ENCODE assay signal across 24 cellular contexts in genomic region chr13:49536144-49536873, GRCh38. TPM values are rescaled to one million over a fixed set of nuclear protein-coding genes. Genes with fewer than 3 reads are reported as not detected.
A peak's percentile ranks its signal among the peaks of the same experiment; 100 is the strongest.
DNase-seq lines count a peak whose midpoint lies in the region; ATAC-seq and TF ChIP-seq lines count a peak whose summit lies in the region.
"Had no signal": no experiment of that assay in that cellular context is flagged by ENCODE, and none has a peak within 500 bp of the region (broad histone marks: within the 10 kb centered on the region; RNA-seq: fewer than 3 reads in every experiment).

No MANE protein-coding gene starts in this region.

- H3K27me3 Mint-ChIP-seq in natural killer cell treated with Interleukin-12 subunit alpha and Interleukin-12 subunit beta and Interleukin-15 and Interleukin-18, amount 100 ng/mL, for 72 hours: no peaks in the 10 kb centered on the region
- H3K27me3 Mint-ChIP-seq in natural killer cell (ENCODE audit: low read depth in 2 of 2): no peaks in the 10 kb centered on the region
- H3K27me3 Mint-ChIP-seq: activated naive CD4-positive, alpha-beta T cell treated with anti-CD3 and anti-CD28 coated beads, Interleukin-2, amount 10 ng/mL, durations not matched to agents 7 days and 5 days; naive thymus-derived CD8-positive, alpha-beta T cell; type B pancreatic cell had no signal

- intact Hi-C loops in natural killer cell (cut with micrococcal nuclease): no loop called here

- H3K9me3 Mint-ChIP-seq in natural killer cell treated with Interleukin-12 subunit alpha and Interleukin-12 subunit beta and Interleukin-15 and Interleukin-18, amount 100 ng/mL, for 72 hours: no peaks in the 10 kb centered on the region
- H3K9me3 Mint-ChIP-seq in natural killer cell: no peaks in the 10 kb centered on the region
- H3K9me3 Mint-ChIP-seq: activated naive CD4-positive, alpha-beta T cell treated with anti-CD3 and anti-CD28 coated beads, Interleukin-2, amount 10 ng/mL, durations not matched to agents 7 days and 5 days; naive thymus-derived CD8-positive, alpha-beta T cell; type B pancreatic cell had no signal

- H3K4me1 Mint-ChIP-seq in natural killer cell treated with Interleukin-12 subunit alpha and Interleukin-12 subunit beta and Interleukin-15 and Interleukin-18, amount 100 ng/mL, for 72 hours (ENCODE audit: low read depth in 2 of 2): peaks cover 0 to 2% of the 10 kb centered on the region in 2 donors
- H3K4me1 Mint-ChIP-seq in natural killer cell: peaks cover 6 to 9% of the 10 kb centered on the region in 2 donors

- H3K36me3 Mint-ChIP-seq in natural killer cell treated with Interleukin-12 subunit alpha and Interleukin-12 subunit beta and Interleukin-15 and Interleukin-18, amount 100 ng/mL, for 72 hours: peaks cover 10% of the 10 kb centered on the region
- peaks cover 21% of the 10 kb centered on the region for H3K36me3 Mint-ChIP-seq in natural killer cell

- no peak for TF ChIP-seq CTCF in natural killer cell (IDR thresholded peaks at IDR 0.05)

- H3K27ac Mint-ChIP-seq in natural killer cell treated with Interleukin-12 subunit alpha and Interleukin-12 subunit beta and Interleukin-15 and Interleukin-18, amount 100 ng/mL, for 72 hours: no peak overlapping the region
- H3K27ac Mint-ChIP-seq in natural killer cell: no peak overlapping the region
- H3K27ac Mint-ChIP-seq: activated naive CD4-positive, alpha-beta T cell treated with anti-CD3 and anti-CD28 coated beads, Interleukin-2, amount 10 ng/mL, durations not matched to agents 7 days and 5 days; type B pancreatic cell had no signal

- peak; percentile 80 for ATAC-seq in GM18907 (IDR thresholded peaks at IDR 0.05; ENCODE audit: unreplicated experiment)
- ATAC-seq in HG03097 (IDR thresholded peaks at IDR 0.05; ENCODE audit: low FRiP score, unreplicated experiment): peak; percentile 57
- ATAC-seq in natural killer cell treated with Interleukin-12 subunit alpha and Interleukin-12 subunit beta and Interleukin-15 and Interleukin-18, amount 100 ng/mL, for 72 hours: no peak
- no peak for ATAC-seq in natural killer cell
- ATAC-seq: naive thymus-derived CD8-positive, alpha-beta T cell; SK-N-SH treated with all-trans-retinoic acid at 6 μM for 48 hours; stimulated activated naive CD8-positive, alpha-beta T cell treated with anti-CD3 and anti-CD28 coated beads, Interleukin-15, Interleukin-2, amounts not matched to agents 100 U/mL and 50 U/mL, for 24 hours had no signal

- H3K4me3 Mint-ChIP-seq in natural killer cell treated with Interleukin-12 subunit alpha and Interleukin-12 subunit beta and Interleukin-15 and Interleukin-18, amount 100 ng/mL, for 72 hours: no peak overlapping the region
- no peak overlapping the region for H3K4me3 Mint-ChIP-seq in natural killer cell
- H3K4me3 Mint-ChIP-seq: activated naive CD4-positive, alpha-beta T cell treated with anti-CD3 and anti-CD28 coated beads, Interleukin-2, amount 10 ng/mL, durations not matched to agents 7 days and 5 days; naive thymus-derived CD8-positive, alpha-beta T cell; type B pancreatic cell had no signal

- H3K27ac ChIP-seq in substantia nigra (ENCODE audit: low read depth, low read length, poor library complexity, severe bottlenecking): peak overlapping the region; percentile 5
- H3K27ac ChIP-seq: KMS-11, prostate gland, skin epidermis had no signal

- DNase-seq in globus pallidus (ENCODE audit: low spot score) (peak; percentile 58), substantia nigra (lab: John Stamatoyannopoulos, UW) (no peak), hippocampal formation (lab: John Stamatoyannopoulos, UW) (no peak), natural killer cell (no peak)
- DNase-seq in natural killer cell treated with Interleukin-12 subunit alpha and Interleukin-12 subunit beta and Interleukin-15 and Interleukin-18, amount 100 ng/mL, for 72 hours (ENCODE audit: low spot score): no peak
- DNase-seq: activated CD8-positive, alpha-beta memory T cell treated with anti-CD3 and anti-CD28 coated beads for 24 hours; activated naive CD4-positive, alpha-beta T cell treated with anti-CD3 and anti-CD28 coated beads, Interleukin-2, amount 10 ng/mL, durations not matched to agents 7 days and 5 days; activated T-cell treated with anti-CD3 and anti-CD28 coated beads, Interleukin-2, amount 50 U/mL, for 48 hours; dorsolateral prefrontal cortex; foreskin fibroblast; islet precursor cell; naive thymus-derived CD8-positive, alpha-beta T cell; NCI-H1048; NCI-H2029 treated with DMSO at 0.1 percent for 48 hours; RPMI8226; stimulated activated naive CD8-positive, alpha-beta T cell treated with anti-CD3 and anti-CD28 coated beads, Interleukin-15, Interleukin-2, amounts not matched to agents 100 U/mL and 50 U/mL, for 24 hours; T1000 had no signal

RNA-seq across cellular contexts. Expression of gene PHF11, which starts 40.6 kb away (rescaled TPM):
- total RNA-seq in natural killer cell treated with Interleukin-12 subunit alpha and Interleukin-12 subunit beta and Interleukin-15 and Interleukin-18, amount 100 ng/mL, for 72 hours: 10 to 100 TPM; 58.2 to 78.2 TPM
- total RNA-seq in natural killer cell: 100 to 1,000 TPM in 2 of 3 donors, 10 to 100 TPM in 1; 89.0 to 113 (median 111) TPM

RNA-seq across cellular contexts. Expression of gene RCBTB1, which starts 49.0 kb away (rescaled TPM):
- total RNA-seq in natural killer cell treated with Interleukin-12 subunit alpha and Interleukin-12 subunit beta and Interleukin-15 and Interleukin-18, amount 100 ng/mL, for 72 hours: 10 to 100 TPM; 13.0 to 21.3 TPM
- total RNA-seq in natural killer cell: 10 to 100 TPM; 19.7 to 28.5 (median 28.4) TPM

Comparison
In these comparisons a context has a peak if more than half of its experiments do, and no peak if none do; other contexts are left out.
1. ATAC-seq: peak in GM18907 (single experiment) and HG03097 (single experiment); none in natural killer cell treated with Interleukin-12 subunit alpha and Interleukin-12 subunit beta and Interleukin-15 and Interleukin-18, amount 100 ng/mL, for 72 hours (0 of 2) and natural killer cell (0 of 3).